ENCODE assay signal across 8 cellular contexts in genomic region chr5:137498736-137499505, GRCh38. TPM values are rescaled to one million over a fixed set of nuclear protein-coding genes. Genes with fewer than 3 reads are reported as not detected.
DNase-seq lines count a peak whose midpoint lies in the region; ATAC-seq, FAIRE-seq and TF ChIP-seq lines count a peak whose summit lies in the region.

Gene SPOCK1, minus strand, starts transcription at chr5:137499326.

- H3K9me3 ChIP-seq in MM.1S (replicated peaks; ENCODE audit: insufficient read depth, low read length) (no peaks in the 10 kb centered on the region), T-helper 17 cell (ENCODE audit: control insufficient read depth, low read length, poor library complexity, severe bottlenecking) (no peaks in the 10 kb centered on the region), K562 (replicated peaks; ENCODE audit: control insufficient read depth, insufficient read depth, low read depth, low read length) (no peaks in the 10 kb centered on the region), iPS DF 6.9 (ENCODE audit: control insufficient read depth, insufficient read depth, low read length) (no peaks in the 10 kb centered on the region), sigmoid colon (no peaks in the 10 kb centered on the region)

- 16% methylated on average over 44 of the region's 78 CpGs for WGBS in K562 (ENCODE audit: insufficient coverage, low coverage, missing lambda C conversion rate)
- WGBS in iPS DF 6.9 (ENCODE audit: insufficient coverage, insufficient read length), result no CpG with 5 or more reads among the region's 78 CpGs
- 1 to 3% methylated on average over 78 of the region's 78 CpGs for WGBS in sigmoid colon, 2 donors

- no peaks in the 10 kb centered on the region for H3K79me2 ChIP-seq in MM.1S (ENCODE audit: low read length)
- H3K79me2 ChIP-seq in K562 (ENCODE audit: control insufficient read depth, insufficient read depth, low read length), result no peaks in the 10 kb centered on the region

- no peak within 1 kb of the TSS for H3K27ac Mint-ChIP-seq in T-helper 17 cell

- peak within 1 kb of the TSS; percentile 43 for H3K4me3 Mint-ChIP-seq in T-helper 17 cell

- intact Hi-C loops in K562 (cut with micrococcal nuclease), result loop anchor here (1.0 kb wide), 2 partner anchors 155 to 179 kb away; no protein-coding TSS in a partner anchor
- intact Hi-C loops in sigmoid colon (cut with DNase I), result loop anchor here (1.0 to 2.0 kb wide), 3 partner anchors 154 to 696 kb away; no protein-coding TSS in a partner anchor

- no peak for FAIRE-seq in K562 (lab: Jason Lieb, UNC)

- H3K36me3 Mint-ChIP-seq in T-helper 17 cell (ENCODE audit: low read depth), result no peaks in the 10 kb centered on the region

- H3K4me1 Mint-ChIP-seq in T-helper 17 cell, result no peaks in the 10 kb centered on the region

- H3K9me1 ChIP-seq in K562 (ENCODE audit: control insufficient read depth, insufficient read depth, low read length), result no peaks in the 10 kb centered on the region

- H3K4me2 ChIP-seq in MM.1S (ENCODE audit: low read depth, low read length), result peak within 1 kb of the TSS; percentile 83
- no peak within 1 kb of the TSS for H3K4me2 ChIP-seq in K562 (ENCODE audit: insufficient read depth, low read length)

- peak; percentile 79 for ATAC-seq in T-helper 17 cell
- ATAC-seq in K562, result peak; percentile 100
- no peak for ATAC-seq in GM18873 (IDR thresholded peaks at IDR 0.05; ENCODE audit: low FRiP score, unreplicated experiment)

- POLR2A ChIA-PET in K562 (lab: Yijun Ruan, JAX), result no interaction called here

- H3K27ac ChIP-seq in MM.1S (ENCODE audit: low read length), result no peak within 1 kb of the TSS
- no peak within 1 kb of the TSS for H3K27ac ChIP-seq in K562 (ENCODE audit: extremely low read depth, low read depth, low read length)
- H3K27ac ChIP-seq in iPS DF 6.9 (ENCODE audit: low read length), result no peak within 1 kb of the TSS
- H3K27ac ChIP-seq in sigmoid colon, result peak within 1 kb of the TSS in 3 of 4 donors; percentile 7 to 66 (median 60)

- H3K36me3 ChIP-seq in H7 (replicated peaks; ENCODE audit: control insufficient read depth, insufficient read depth, low read length) (no peaks in the 10 kb centered on the region), MM.1S (replicated peaks; ENCODE audit: insufficient read depth, low read length) (no peaks in the 10 kb centered on the region), K562 (ENCODE audit: control insufficient read depth, insufficient read depth, low read length) (no peaks in the 10 kb centered on the region), iPS DF 6.9 (ENCODE audit: control insufficient read depth, insufficient read depth, low read length) (no peaks in the 10 kb centered on the region), sigmoid colon (no peaks in the 10 kb centered on the region)

- peak; percentile 92 for DNase-seq in GM10266 (ENCODE audit: extremely low spot score)
- peak; percentile 95 for DNase-seq in H7
- DNase-seq in MM.1S, result peak; percentile 77
- peak; percentile 33 to 54 (median 48) for DNase-seq in T-helper 17 cell
- DNase-seq in K562 (ENCODE audit: extremely low read depth in 1 of 4, low spot score in 3 of 4), result peak; percentile 67 to 92 (median 88)
- peak; percentile 35 for DNase-seq in iPS DF 6.9 (ENCODE audit: low read depth, low spot score)
- peak; percentile 83 for DNase-seq in sigmoid colon

- H4K20me1 ChIP-seq in MM.1S (ENCODE audit: insufficient read depth, low read length) (no peaks in the 10 kb centered on the region), K562 (replicated peaks; ENCODE audit: control insufficient read depth, insufficient read depth, low read length) (no peaks in the 10 kb centered on the region; the same call in 1 of the 2 replicates)

- H3F3A ChIP-seq in MM.1S (ENCODE audit: insufficient read depth, low read length), result no peaks in the 10 kb centered on the region

- in situ Hi-C loops in K562 (cut with MboI), result no loop called here

- H3K9me2 ChIP-seq in MM.1S (replicated peaks; ENCODE audit: insufficient read depth, low read length), result no peaks in the 10 kb centered on the region

- no peak for TF ChIP-seq EP300 in K562 (IDR thresholded peaks at IDR 0.05; ENCODE audit: low read length)
- TF ChIP-seq EP300 in sigmoid colon (IDR thresholded peaks at IDR 0.05), result no peak

- H3K4me1 ChIP-seq in MM.1S (ENCODE audit: low read length), result no peaks in the 10 kb centered on the region
- H3K4me1 ChIP-seq in K562 (replicated peaks in 1 of 2; ENCODE audit: control insufficient read depth in 2 of 2, insufficient read depth in 2 of 2, low read length in 2 of 2), result peaks cover 0 to 6% of the 10 kb centered on the region in 2 experiments; a peak in 1 of 5 replicates
- H3K4me1 ChIP-seq in iPS DF 6.9 (ENCODE audit: control insufficient read depth, insufficient read depth, low read length), result 0 out of 2 replicates have a peak, but pooled peaks cover 2% of the 10 kb centered on the region
- peaks cover 0 to 21% (median 14%) of the 10 kb centered on the region in 4 donors for H3K4me1 ChIP-seq in sigmoid colon

- H3K27me3 ChIP-seq in H7 (ENCODE audit: control insufficient read depth, insufficient read depth, low read length) (peaks cover 26% of the 10 kb centered on the region), MM.1S (replicated peaks; ENCODE audit: insufficient read depth, low read length) (no peaks in the 10 kb centered on the region), K562 (ENCODE audit: control insufficient read depth in 2 of 2, insufficient read depth in 2 of 2, low read length in 2 of 2) (peaks cover 0 to 3% of the 10 kb centered on the region in 2 experiments; a peak in 1 of 5 replicates), iPS DF 6.9 (ENCODE audit: control insufficient read depth, insufficient read depth, low read length) (peaks cover 8% of the 10 kb centered on the region), sigmoid colon (no peaks in the 10 kb centered on the region)

- H3K9ac ChIP-seq in MM.1S (ENCODE audit: low read length) (no peak within 1 kb of the TSS), K562 (ENCODE audit: insufficient read depth in 1 of 2, low read depth in 2 of 2, low read length in 2 of 2) (no peak within 1 kb of the TSS; a peak in 1 of 4 replicates)

- H2AFZ ChIP-seq in MM.1S (ENCODE audit: low read length) (0 out of 2 replicates have a peak within 1 kb of the TSS, but pooled peaks have one; percentile 27), K562 (ENCODE audit: low read depth, low read length) (no peak within 1 kb of the TSS)

- peaks cover 30% of the 10 kb centered on the region for H3K27me3 Mint-ChIP-seq in T-helper 17 cell

- no TSS peak for BruUV-seq in K562 (replicated peaks; lab: Mats Ljungman, UMichigan)

- TF ChIP-seq POLR2A in K562 (conservative IDR thresholded peaks at IDR 0.05), result no peak
- TF ChIP-seq POLR2A in sigmoid colon (IDR thresholded peaks at IDR 0.05), result no peak

- H3K4me3 ChIP-seq in H7 (ENCODE audit: insufficient read depth, low read depth, low read length) (peak within 1 kb of the TSS; percentile 56), MM.1S (ENCODE audit: low read length) (peak within 1 kb of the TSS; percentile 48), K562 (no peak within 1 kb of the TSS), iPS DF 6.9 (ENCODE audit: low read length) (peak within 1 kb of the TSS; percentile 43; the same call in 1 of the 2 replicates), sigmoid colon (peak within 1 kb of the TSS; percentile 56 to 74 (median 64))

- TF ChIP-seq RAD21 in K562 (CRISPR knock-in tag; conservative IDR thresholded peaks at IDR 0.05 in 1 of 2, IDR thresholded peaks at IDR 0.05 in 1 of 2), result peak; percentile 50 to 76; a peak in 3 of 4 replicates

- CTCF ChIA-PET in K562 (lab: Yijun Ruan, JAX; ENCODE audit: low intra/inter-chr PET ratio), result interaction anchor here (0.6 to 1.2 kb wide), 8 partner anchors 146 to 697 kb away, joined by 3 to 7 read pairs (median 4); no protein-coding TSS in a partner anchor

- TF ChIP-seq CTCF in GM10266 (IDR thresholded peaks at IDR 0.05; ENCODE audit: control insufficient read depth, insufficient read depth, low read depth, missing control alignments) (peak; percentile 91), MM.1S (IDR thresholded peaks at IDR 0.05; ENCODE audit: low read length) (peak; percentile 32), K562 (IDR thresholded peaks at IDR 0.05 in 2 of 3, conservative IDR thresholded peaks at IDR 0.05 in 1 of 3; ENCODE audit: insufficient read depth in 2 of 3, low read depth in 1 of 3, low read length in 3 of 3) (peak; percentile 46 to 83 (median 75); a peak in 5 of 6 replicates), sigmoid colon (IDR thresholded peaks at IDR 0.05) (peak in 1 of 4 experiments; percentile 71)

TF ChIP-seq in K562, 482 proteins besides CTCF, POLR2A, EP300 and RAD21 (continues in another document):
- TF ChIP-seq RBM39 (optimal IDR thresholded peaks at IDR 0.05; ENCODE audit: low read depth, low read length) (no peak), CXXC5 (CRISPR knock-in tag; IDR thresholded peaks at IDR 0.05) (peak; percentile 68), MEIS2 (IDR thresholded peaks at IDR 0.05; ENCODE audit: partially characterized antibody) (no peak), ELF1 (tag; IDR thresholded peaks at IDR 0.05) (no peak), SMARCA4 (IDR thresholded peaks at IDR 0.05) (no peak), ZNF324 (CRISPR knock-in tag; IDR thresholded peaks at IDR 0.05) (no peak), CREM (IDR thresholded peaks at IDR 0.05; ENCODE audit: low read depth) (0 out of 2 replicates have a peak, but pooled peaks have one; percentile 8)

RNA-seq across cellular contexts. Expression of gene SPOCK1, which starts in this region (rescaled TPM):
- total RNA-seq in H7 (2014; rRNA removed; shearing (Covaris generic)), result 1.4 and 4.6 TPM in 2 replicates
- total RNA-seq in T-helper 17 cell, result not detected
- not detected in 2 replicates for total RNA-seq in K562 (2011; cell fraction: chromatin; rRNA removed; ENCODE audit: low replicate concordance)
- total RNA-seq in K562 (2011; cell fraction: nucleolus; rRNA removed), result not detected in 2 replicates
- not detected in 2 replicates for total RNA-seq in K562 (2011; cell fraction: nucleoplasm; rRNA removed)
- not detected in 2 replicates for total RNA-seq in K562 (2014; rRNA removed)
- not detected in 2 replicates for total RNA-seq in K562 (2014; rRNA removed; fragmentation: Illumina TruSeq; extraction: Trizol)
- 0.04 TPM in 1 of 2 replicates, not detected in the other for total RNA-seq in K562 (2015; rRNA removed; fragmentation: Illumina TruSeq; extraction: Trizol)
- 0.35 TPM in 1 of 2 replicates, not detected in the other for total RNA-seq in K562 (2021)
- polyA plus RNA-seq in K562 (2011; rRNA removed), result not detected in 2 replicates
- 0.03 and 0.10 TPM in 2 replicates for polyA plus RNA-seq in K562 (2011; cell fraction: cytosol; rRNA removed)
- polyA plus RNA-seq in K562 (2011; cell fraction: nucleus; rRNA removed), result not detected in 2 replicates
- 0.14 TPM in 1 of 2 replicates, not detected in the other for polyA plus RNA-seq in K562 (2012)
- polyA plus RNA-seq in K562 (2014; fragmentation: Illumina TruSeq; extraction: Trizol), result not detected in 2 replicates
- polyA plus RNA-seq in K562 (2014; fragmentation: Nextera tagmentation; extraction: Ambion mirVana), result under 1 TPM in 1 of 2 experiments, not detected in 1; 0.01 TPM
- polyA plus RNA-seq in K562 (2014; rRNA removed), result not detected in 2 replicates
- not detected in 2 replicates for polyA minus RNA-seq in K562 (2011; rRNA and poly(A)+ RNA removed)
- not detected in 2 replicates for polyA minus RNA-seq in K562 (2011; cell fraction: cytosol; rRNA and poly(A)+ RNA removed)
- polyA minus RNA-seq in K562 (2011; cell fraction: nucleus; rRNA and poly(A)+ RNA removed), result not detected in 2 replicates
- 100 to 1,000 TPM in 1 of 4 donors, 10 to 100 TPM in 3; 33.4 to 104 (median 72.4) TPM for total RNA-seq in sigmoid colon
- polyA plus RNA-seq in sigmoid colon, result 1 to 10 TPM; 2.4 to 3.8 (median 2.8) TPM

Comparison
In these comparisons a context has a peak if more than half of its experiments do, and no peak if none do; other contexts are left out.
1. Peak in DNase-seq and ATAC-seq in T-helper 17 cell; RNA of the gene not detected or under 1 TPM.
2. Peak in DNase-seq and ATAC-seq in K562; RNA of the gene not detected or under 1 TPM.
3. DNase-seq: peak in every context shown above with its lines; median percentile 95 in H7; 92 in GM10266; 88 in K562; 83 in sigmoid colon; 77 in MM.1S; 48 in T-helper 17 cell; 35 in iPS DF 6.9.
4. H3K27ac ChIP-seq: peak in sigmoid colon (3 of 4); none in MM.1S (single experiment), K562 (single experiment) and iPS DF 6.9 (single experiment).